9 cellular contexts compared by ENCODE assay signal in genomic region chr2:213021971-213022899, GRCh38.
DNase-seq lines count a peak whose midpoint lies in the region; ATAC-seq lines count a peak whose summit lies in the region.
"Had no signal": no experiment of that assay in that cellular context is flagged by ENCODE, and none has a peak within 500 bp of the region (broad histone marks: within the 10 kb centered on the region; RNA-seq: fewer than 3 reads in every experiment).

No MANE protein-coding gene starts in this region.

- H3K36me3 Mint-ChIP-seq in activated naive CD4-positive, alpha-beta T cell treated with anti-CD3 and anti-CD28 coated beads, Interleukin-2, amount 50 U/mL, for 24 hours: no peaks in the 10 kb centered on the region
- no peaks in the 10 kb centered on the region for H3K36me3 Mint-ChIP-seq in activated T-helper 1 cell treated with anti-CD3 and anti-CD28 coated beads, Interleukin-12 subunit alpha, Interleukin-12 subunit beta, Interleukin-2, Interleukin-4 antibody, amounts not matched to agents 30 ng/mL and 10 ng/mL and 1 ng/mL, durations not matched to agents 14 hours and 24 hours and 36 hours (ENCODE audit: low read depth)
- H3K36me3 Mint-ChIP-seq in stimulated activated naive CD8-positive, alpha-beta T cell treated with anti-CD3 and anti-CD28 coated beads, Interleukin-15, Interleukin-2, amounts not matched to agents 100 ng/mL and 50 ng/mL, for 24 hours (ENCODE audit: low read depth): peaks cover 9% of the 10 kb centered on the region

- no peaks in the 10 kb centered on the region for H3K4me1 Mint-ChIP-seq in activated naive CD4-positive, alpha-beta T cell treated with anti-CD3 and anti-CD28 coated beads, Interleukin-2, amount 50 U/mL, for 24 hours
- peaks cover 20% of the 10 kb centered on the region for H3K4me1 Mint-ChIP-seq in activated T-helper 1 cell treated with anti-CD3 and anti-CD28 coated beads, Interleukin-12 subunit alpha, Interleukin-12 subunit beta, Interleukin-2, Interleukin-4 antibody, amounts not matched to agents 30 ng/mL and 10 ng/mL and 1 ng/mL, durations not matched to agents 14 hours and 24 hours and 36 hours (ENCODE audit: low read depth)
- H3K4me1 Mint-ChIP-seq in stimulated activated naive CD8-positive, alpha-beta T cell treated with anti-CD3 and anti-CD28 coated beads, Interleukin-15, Interleukin-2, amounts not matched to agents 100 ng/mL and 50 ng/mL, for 24 hours (ENCODE audit: low read depth): peaks cover 31% of the 10 kb centered on the region

- no peaks in the 10 kb centered on the region for H3K27me3 Mint-ChIP-seq in activated naive CD4-positive, alpha-beta T cell treated with anti-CD3 and anti-CD28 coated beads, Interleukin-2, amount 50 U/mL, for 24 hours
- H3K27me3 Mint-ChIP-seq in activated T-helper 1 cell treated with anti-CD3 and anti-CD28 coated beads, Interleukin-12 subunit alpha, Interleukin-12 subunit beta, Interleukin-2, Interleukin-4 antibody, amounts not matched to agents 30 ng/mL and 10 ng/mL and 1 ng/mL, durations not matched to agents 14 hours and 24 hours and 36 hours (ENCODE audit: insufficient read depth): peaks cover 10% of the 10 kb centered on the region
- no peaks in the 10 kb centered on the region for H3K27me3 Mint-ChIP-seq in stimulated activated naive CD8-positive, alpha-beta T cell treated with anti-CD3 and anti-CD28 coated beads, Interleukin-15, Interleukin-2, amounts not matched to agents 100 ng/mL and 50 ng/mL, for 24 hours
- H3K27me3 Mint-ChIP-seq: naive B cell had no signal

- no peak for DNase-seq in activated naive CD4-positive, alpha-beta T cell (lab: John Stamatoyannopoulos, UW)
- no peak for DNase-seq in activated T-helper 1 cell treated with anti-CD3 and anti-CD28 coated beads, Interleukin-12 subunit alpha, Interleukin-12 subunit beta, Interleukin-2, Interleukin-4 antibody, amounts not matched to agents 30 ng/mL and 10 ng/mL and 1 ng/mL, durations not matched to agents 14 hours and 24 hours and 36 hours (ENCODE audit: low spot score)
- DNase-seq in NCI-H69 (lab: John Stamatoyannopoulos, UW) (no peak), left cardiac atrium (no peak), inferior parietal cortex (ENCODE audit: extremely low spot score) (no peak)
- DNase-seq: naive B cell had no signal

- H3K27ac Mint-ChIP-seq in activated naive CD4-positive, alpha-beta T cell treated with anti-CD3 and anti-CD28 coated beads, Interleukin-2, amount 50 U/mL, for 24 hours: peak overlapping the region; percentile 56
- H3K27ac Mint-ChIP-seq in activated T-helper 1 cell treated with anti-CD3 and anti-CD28 coated beads, Interleukin-12 subunit alpha, Interleukin-12 subunit beta, Interleukin-2, Interleukin-4 antibody, amounts not matched to agents 30 ng/mL and 10 ng/mL and 1 ng/mL, durations not matched to agents 14 hours and 24 hours and 36 hours: peak overlapping the region; percentile 50
- H3K27ac Mint-ChIP-seq in stimulated activated naive CD8-positive, alpha-beta T cell treated with anti-CD3 and anti-CD28 coated beads, Interleukin-15, Interleukin-2, amounts not matched to agents 100 ng/mL and 50 ng/mL, for 24 hours: peak overlapping the region; percentile 84

- peaks cover 6% of the 10 kb centered on the region for H3K9me3 Mint-ChIP-seq in activated naive CD4-positive, alpha-beta T cell treated with anti-CD3 and anti-CD28 coated beads, Interleukin-2, amount 50 U/mL, for 24 hours
- no peaks in the 10 kb centered on the region for H3K9me3 Mint-ChIP-seq in activated T-helper 1 cell treated with anti-CD3 and anti-CD28 coated beads, Interleukin-12 subunit alpha, Interleukin-12 subunit beta, Interleukin-2, Interleukin-4 antibody, amounts not matched to agents 30 ng/mL and 10 ng/mL and 1 ng/mL, durations not matched to agents 14 hours and 24 hours and 36 hours
- H3K9me3 Mint-ChIP-seq in stimulated activated naive CD8-positive, alpha-beta T cell treated with anti-CD3 and anti-CD28 coated beads, Interleukin-15, Interleukin-2, amounts not matched to agents 100 ng/mL and 50 ng/mL, for 24 hours: no peaks in the 10 kb centered on the region
- H3K9me3 Mint-ChIP-seq: naive B cell had no signal

- intact Hi-C loops in activated T-helper 1 cell treated with anti-CD3 and anti-CD28 coated beads, Interleukin-12 subunit alpha, Interleukin-12 subunit beta, Interleukin-2, Interleukin-4 antibody, amounts not matched to agents 30 ng/mL and 10 ng/mL and 1 ng/mL, durations not matched to agents 14 hours and 24 hours and 36 hours (cut with micrococcal nuclease): loop anchor here (1.0 kb wide), 1 partner anchor 97 kb away; no protein-coding TSS in a partner anchor
- intact Hi-C loops in left cardiac atrium (cut with DNase I): no loop called here

- ATAC-seq in HG02938 (IDR thresholded peaks at IDR 0.05; ENCODE audit: unreplicated experiment): peak; percentile 87
- ATAC-seq in left cardiac atrium: no peak

- H3K4me3 Mint-ChIP-seq in activated naive CD4-positive, alpha-beta T cell treated with anti-CD3 and anti-CD28 coated beads, Interleukin-2, amount 50 U/mL, for 24 hours: no peak overlapping the region
- H3K4me3 Mint-ChIP-seq in activated T-helper 1 cell treated with anti-CD3 and anti-CD28 coated beads, Interleukin-12 subunit alpha, Interleukin-12 subunit beta, Interleukin-2, Interleukin-4 antibody, amounts not matched to agents 30 ng/mL and 10 ng/mL and 1 ng/mL, durations not matched to agents 14 hours and 24 hours and 36 hours: no peak overlapping the region
- peak overlapping the region; percentile 35 for H3K4me3 Mint-ChIP-seq in stimulated activated naive CD8-positive, alpha-beta T cell treated with anti-CD3 and anti-CD28 coated beads, Interleukin-15, Interleukin-2, amounts not matched to agents 100 ng/mL and 50 ng/mL, for 24 hours
- H3K4me3 Mint-ChIP-seq: naive B cell had no signal
